In the genomic region with DNA sequence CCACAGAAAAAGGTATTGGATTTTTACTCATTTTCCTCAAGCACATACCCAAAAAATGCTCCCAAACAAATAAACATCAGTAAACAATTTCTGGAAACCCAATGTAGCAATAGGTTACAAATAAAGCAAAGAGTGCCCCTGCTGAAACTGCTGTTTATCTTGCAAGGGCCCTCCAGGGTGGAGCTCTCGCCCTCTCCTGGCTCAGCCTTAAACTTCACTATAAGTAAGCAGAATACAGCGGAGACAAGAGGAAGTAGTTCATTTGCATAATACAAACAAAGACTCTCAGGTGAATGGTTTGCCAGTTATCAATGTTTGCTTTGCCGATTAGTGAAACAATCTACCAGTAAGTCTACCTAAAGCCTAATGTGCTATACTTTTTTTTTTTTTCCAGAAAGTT, we compare ENCODE assay signal across 8 cellular contexts.
DNase-seq lines count a peak whose midpoint lies in the region; ATAC-seq and TF ChIP-seq lines count a peak whose summit lies in the region.

No MANE protein-coding gene starts in this region.

- in situ Hi-C loops in brain microvascular endothelial cell (cut with HindIII; ENCODE audit: low pct_ligation_motif_present, low sequenced_read_pairs) = no loop called here

- intact Hi-C loops in posterior vena cava (cut with DNase I) = no loop called here

- peaks cover 6% of the 10 kb centered on the region in 2 donors for H3K9me3 Mint-ChIP-seq in stimulated activated naive CD8-positive, alpha-beta T cell treated with anti-CD3 and anti-CD28 coated beads, Interleukin-15, amount 100 ng/mL, for 72 hours
- no peaks in the 10 kb centered on the region for H3K9me3 Mint-ChIP-seq in glutamatergic neuron (ENCODE audit: unreplicated experiment)

- no peaks in the 10 kb centered on the region for H3K27me3 Mint-ChIP-seq in stimulated activated naive CD8-positive, alpha-beta T cell treated with anti-CD3 and anti-CD28 coated beads, Interleukin-15, amount 100 ng/mL, for 72 hours
- no peaks in the 10 kb centered on the region for H3K27me3 Mint-ChIP-seq in glutamatergic neuron (ENCODE audit: unreplicated experiment)

- ATAC-seq in GM19351 (IDR thresholded peaks at IDR 0.05; ENCODE audit: unreplicated experiment) (peak; percentile 87), HG03439 (IDR thresholded peaks at IDR 0.05; ENCODE audit: unreplicated experiment) (peak; percentile 79)
- ATAC-seq in stimulated activated naive CD8-positive, alpha-beta T cell treated with anti-CD3 and anti-CD28 coated beads, Interleukin-15, amount 100 ng/mL, for 72 hours = no peak

- H3K27me3 ChIP-seq in brain microvascular endothelial cell (replicated peaks) = no peaks in the 10 kb centered on the region

- peaks cover 7% of the 10 kb centered on the region for H3K36me3 Mint-ChIP-seq in glutamatergic neuron (ENCODE audit: unreplicated experiment)

- H3K27ac ChIP-seq in brain microvascular endothelial cell = no peak overlapping the region

- no peak overlapping the region for H3K4me3 ChIP-seq in brain microvascular endothelial cell (ENCODE audit: low read depth, low read length)

- H3K27ac Mint-ChIP-seq in stimulated activated naive CD8-positive, alpha-beta T cell treated with anti-CD3 and anti-CD28 coated beads, Interleukin-15, amount 100 ng/mL, for 72 hours = no peak overlapping the region
- H3K27ac Mint-ChIP-seq in glutamatergic neuron (ENCODE audit: unreplicated experiment) = no peak overlapping the region

- DNase-seq in D341Med (ENCODE audit: low spot score) = peak; percentile 63
- no peak for DNase-seq in brain microvascular endothelial cell
- no peak for DNase-seq in posterior vena cava (ENCODE audit: low spot score)
- no peak for DNase-seq in stimulated activated naive CD8-positive, alpha-beta T cell treated with anti-CD3 and anti-CD28 coated beads, Interleukin-15, amount 100 ng/mL, for 72 hours
- no peak for DNase-seq in NCI-H345 treated with DMSO at 0.1 percent for 48 hours (lab: John Stamatoyannopoulos, UW; ENCODE audit: unreplicated experiment)
- no peak for DNase-seq in glutamatergic neuron

- H3K36me3 ChIP-seq in brain microvascular endothelial cell (replicated peaks) = no peaks in the 10 kb centered on the region

- peak; percentile 49 for TF ChIP-seq CTCF in brain microvascular endothelial cell (IDR thresholded peaks at IDR 0.05; ENCODE audit: low read depth, low read length, missing control alignments)
- no peak for TF ChIP-seq CTCF in glutamatergic neuron (IDR thresholded peaks at IDR 0.05; ENCODE audit: partially characterized antibody, unreplicated experiment)

- no peak overlapping the region for H3K4me3 Mint-ChIP-seq in stimulated activated naive CD8-positive, alpha-beta T cell treated with anti-CD3 and anti-CD28 coated beads, Interleukin-15, amount 100 ng/mL, for 72 hours
- H3K4me3 Mint-ChIP-seq in glutamatergic neuron (ENCODE audit: unreplicated experiment) = no peak overlapping the region

- H3K4me1 Mint-ChIP-seq in stimulated activated naive CD8-positive, alpha-beta T cell treated with anti-CD3 and anti-CD28 coated beads, Interleukin-15, amount 100 ng/mL, for 72 hours = no peaks in the 10 kb centered on the region
- H3K4me1 Mint-ChIP-seq in glutamatergic neuron (ENCODE audit: low read depth, unreplicated experiment) = no peaks in the 10 kb centered on the region
